ENCODE assay signal across 8 cellular contexts in genomic region chr15:51776952-51777574, GRCh38. TPM values are rescaled to one million over a fixed set of nuclear protein-coding genes. Genes with fewer than 3 reads are reported as not detected.
DNase-seq lines count a peak whose midpoint lies in the region; ATAC-seq and TF ChIP-seq lines count a peak whose summit lies in the region.

No MANE protein-coding gene starts in this region.

- no peaks in the 10 kb centered on the region for H3K27me3 Mint-ChIP-seq in chondrocyte (ENCODE audit: low read depth)

- H3K27me3 ChIP-seq in left lung = no peaks in the 10 kb centered on the region

- H3K4me1 ChIP-seq in left lung = peaks cover 0 to 3% of the 10 kb centered on the region in 2 donors

- no peak overlapping the region for H3K27ac Mint-ChIP-seq in chondrocyte (ENCODE audit: unreplicated experiment)

- TF ChIP-seq CTCF in chondrocyte (IDR thresholded peaks at IDR 0.05) = peak; percentile 84
- peak; percentile 57 to 71 for TF ChIP-seq CTCF in left lung (IDR thresholded peaks at IDR 0.05)

- no peak overlapping the region for H3K4me3 ChIP-seq in left lung

- intact Hi-C loops in left lung (cut with DNase I) = loop anchor here (2.0 to 10.0 kb wide), 2 partner anchors 122 to 126 kb away; no protein-coding TSS in a partner anchor

- H3K36me3 ChIP-seq in left lung = peaks cover 0 to 4% of the 10 kb centered on the region in 2 donors

- no peak overlapping the region for H3K27ac ChIP-seq in left lung

- DNase-seq in DMS53 treated with DMSO at 0.1 percent for 48 hours (lab: John Stamatoyannopoulos, UW; ENCODE audit: unreplicated experiment) (peak; percentile 52), HCEC 1CT (peak; percentile 73), NCI-H2227 (lab: John Stamatoyannopoulos, UW; ENCODE audit: unreplicated experiment) (peak; percentile 77), chondrocyte (ENCODE audit: low spot score) (no peak), left lung (no peak)
- peak; percentile 14 to 34 (median 22) for DNase-seq in activated CD4-positive, CD25-positive, alpha-beta regulatory T cell (lab: John Stamatoyannopoulos, UW)
- peak; percentile 25 to 63 (median 42) for DNase-seq in stimulated activated CD4-positive, alpha-beta T cell treated with anti-CD3 and anti-CD28 coated beads, TNF-alpha, amount 100 ng/mL, for 24 hours (ENCODE audit: low read depth in 3 of 3)

- H3K4me1 Mint-ChIP-seq in chondrocyte (ENCODE audit: low read depth) = no peaks in the 10 kb centered on the region

- peaks cover under 1% of the 10 kb centered on the region for H3K9me3 Mint-ChIP-seq in chondrocyte (ENCODE audit: low read depth)

- H3K9me3 ChIP-seq in left lung = no peaks in the 10 kb centered on the region

- ATAC-seq in left lung (peak; percentile 98), HG03457 (IDR thresholded peaks at IDR 0.05; ENCODE audit: unreplicated experiment) (no peak)

- H3K36me3 Mint-ChIP-seq in chondrocyte (ENCODE audit: low read depth) = peaks cover 10% of the 10 kb centered on the region

- H3K4me3 Mint-ChIP-seq in chondrocyte (ENCODE audit: unreplicated experiment) = no peak overlapping the region

RNA-seq across cellular contexts. Expression of gene TMOD2, which starts 25.7 kb away (rescaled TPM):
- total RNA-seq in chondrocyte (5.7 to 7.8 TPM (median 6.7 TPM) in 3 replicates), left lung (10 to 100 TPM; 10.8 to 11.3 TPM)

RNA-seq across cellular contexts. Expression of gene LYSMD2, which starts 39.6 kb away (rescaled TPM):
- total RNA-seq in chondrocyte (1.5 to 2.7 TPM (median 2.6 TPM) in 3 replicates), left lung (10 to 100 TPM; 12.7 to 19.6 TPM)

RNA-seq across cellular contexts. Expression of gene TMOD3, which starts 52.4 kb away (rescaled TPM):
- total RNA-seq in chondrocyte (44.3 to 56.9 TPM (median 44.4 TPM) in 3 replicates), left lung (10 to 100 TPM; 86.3 to 90.8 TPM)

Comparison
In these comparisons a context has a peak if more than half of its experiments do, and no peak if none do; other contexts are left out.
1. DNase-seq: peak in DMS53 treated with DMSO at 0.1 percent for 48 hours (single experiment), HCEC 1CT (single experiment), NCI-H2227 (single experiment), activated CD4-positive, CD25-positive, alpha-beta regulatory T cell (4 of 4) and stimulated activated CD4-positive, alpha-beta T cell treated with anti-CD3 and anti-CD28 coated beads, TNF-alpha, amount 100 ng/mL, for 24 hours (3 of 3); none in chondrocyte (single experiment) and left lung (0 of 2).